Comparison of ENCODE assay signal across 1 cellular context in genomic region chr20:24958506-24959385, GRCh38.
TF ChIP-seq lines count a peak whose summit lies in the region.

No MANE protein-coding gene starts in this region.

TF ChIP-seq in IMR-90, 13 proteins besides CTCF, POLR2A, EP300 and RAD21:
- TF ChIP-seq MXI1 (IDR thresholded peaks at IDR 0.05; ENCODE audit: borderline replicate concordance, low read depth, low read length), result no peak
- no peak for TF ChIP-seq RCOR1 (IDR thresholded peaks at IDR 0.05; ENCODE audit: insufficient replicate concordance, low read length)
- TF ChIP-seq CHD1 (IDR thresholded peaks at IDR 0.05; ENCODE audit: low read depth, low read length), result no peak
- no peak for TF ChIP-seq ELK1 (IDR thresholded peaks at IDR 0.05; ENCODE audit: borderline replicate concordance, low read depth, low read length)
- no peak for TF ChIP-seq USF2 (IDR thresholded peaks at IDR 0.05; ENCODE audit: low read depth, low read length)
- TF ChIP-seq RFX5 (IDR thresholded peaks at IDR 0.05; ENCODE audit: low read depth, low read length), result no peak
- TF ChIP-seq SMC3 (IDR thresholded peaks at IDR 0.05; ENCODE audit: low read depth, low read length), result no peak
- no peak for TF ChIP-seq MAFK (IDR thresholded peaks at IDR 0.05; ENCODE audit: low read depth, low read length)
- TF ChIP-seq BHLHE40 (IDR thresholded peaks at IDR 0.05; ENCODE audit: low read depth, low read length), result no peak
- TF ChIP-seq CEBPB (IDR thresholded peaks at IDR 0.05; ENCODE audit: low read depth, low read length), result no peak
- TF ChIP-seq FOS (IDR thresholded peaks at IDR 0.05; ENCODE audit: low read depth, low read length), result no peak
- no peak for TF ChIP-seq NFE2L2 (IDR thresholded peaks at IDR 0.05; ENCODE audit: low read depth, low read length)
- TF ChIP-seq MAZ (IDR thresholded peaks at IDR 0.05; ENCODE audit: borderline replicate concordance, low read depth, low read length), result no peak
